Comparison of ENCODE assay signal across 24 cellular contexts in genomic region chr1:84379781-84380180, GRCh38. TPM values are rescaled to one million over a fixed set of nuclear protein-coding genes. Genes with fewer than 3 reads are reported as not detected.
"Had no signal": no experiment of that assay in that cellular context is flagged by ENCODE, and none has a peak within 500 bp of the region (broad histone marks: within the 10 kb centered on the region; RNA-seq: fewer than 3 reads in every experiment).

No MANE protein-coding gene starts in this region.

- H2AFZ ChIP-seq: neural progenitor cell had no signal

- H3K27ac Mint-ChIP-seq: immature natural killer cell; memory B cell; mesothelial cell of epicardium; natural killer cell treated with Interleukin-12 subunit alpha and Interleukin-12 subunit beta and Interleukin-15 and Interleukin-18, amount 100 ng/mL, for 72 hours; neural progenitor cell; progenitor cell of endocrine pancreas; stimulated activated naive B cell treated with anti-CD40 and anti-IgM and Interleukin-4, amounts not matched to agents 10 μg/mL and 1 μg/mL and 100 μg/mL, for 72 hours; stimulated activated naive CD8-positive, alpha-beta T cell treated with anti-CD3 and anti-CD28 coated beads, Interleukin-15, amount 100 ng/mL, for 72 hours had no signal

- H3K4me3 Mint-ChIP-seq: immature natural killer cell; memory B cell; mesothelial cell of epicardium; natural killer cell treated with Interleukin-12 subunit alpha and Interleukin-12 subunit beta and Interleukin-15 and Interleukin-18, amount 100 ng/mL, for 72 hours; neural progenitor cell; stimulated activated naive B cell treated with anti-CD40 and anti-IgM and Interleukin-4, amounts not matched to agents 10 μg/mL and 1 μg/mL and 100 μg/mL, for 72 hours; stimulated activated naive CD8-positive, alpha-beta T cell treated with anti-CD3 and anti-CD28 coated beads, Interleukin-15, amount 100 ng/mL, for 72 hours had no signal

- H3K9me3 Mint-ChIP-seq: immature natural killer cell; memory B cell; mesothelial cell of epicardium; natural killer cell treated with Interleukin-12 subunit alpha and Interleukin-12 subunit beta and Interleukin-15 and Interleukin-18, amount 100 ng/mL, for 72 hours; neural progenitor cell; stimulated activated naive B cell treated with anti-CD40 and anti-IgM and Interleukin-4, amounts not matched to agents 10 μg/mL and 1 μg/mL and 100 μg/mL, for 72 hours; stimulated activated naive CD8-positive, alpha-beta T cell treated with anti-CD3 and anti-CD28 coated beads, Interleukin-15, amount 100 ng/mL, for 72 hours had no signal

- H3K27me3 Mint-ChIP-seq: natural killer cell treated with Interleukin-12 subunit alpha and Interleukin-12 subunit beta and Interleukin-15 and Interleukin-18, amount 100 ng/mL, for 72 hours; progenitor cell of endocrine pancreas; stimulated activated naive CD8-positive, alpha-beta T cell treated with anti-CD3 and anti-CD28 coated beads, Interleukin-15, amount 100 ng/mL, for 72 hours had no signal

- H3K36me3 Mint-ChIP-seq: memory B cell; mesothelial cell of epicardium; natural killer cell treated with Interleukin-12 subunit alpha and Interleukin-12 subunit beta and Interleukin-15 and Interleukin-18, amount 100 ng/mL, for 72 hours; neural progenitor cell; stimulated activated naive B cell treated with anti-CD40 and anti-IgM and Interleukin-4, amounts not matched to agents 10 μg/mL and 1 μg/mL and 100 μg/mL, for 72 hours had no signal

- ATAC-seq: natural killer cell treated with Interleukin-12 subunit alpha and Interleukin-12 subunit beta and Interleukin-15 and Interleukin-18, amount 100 ng/mL, for 72 hours; right lobe of liver; stimulated activated naive B cell treated with anti-CD40 and anti-IgM and Interleukin-4, amounts not matched to agents 10 μg/mL and 1 μg/mL and 100 μg/mL, for 72 hours; stimulated activated naive CD8-positive, alpha-beta T cell treated with anti-CD3 and anti-CD28 coated beads, Interleukin-15, amount 100 ng/mL, for 72 hours had no signal

- H3K27me3 ChIP-seq: esophagus muscularis mucosa, neural progenitor cell, pancreas, right lobe of liver, transverse colon had no signal

- H3K4me3 ChIP-seq: esophagus muscularis mucosa, left ventricle myocardium inferior, lower lobe of right lung, neural progenitor cell, pancreas, right lobe of liver, thoracic aorta, transverse colon had no signal

- H3K9me3 ChIP-seq: esophagus muscularis mucosa, left ventricle myocardium inferior, lower lobe of right lung, pancreas, right lobe of liver, thoracic aorta, transverse colon had no signal

- H3K36me3 ChIP-seq: esophagus muscularis mucosa, left ventricle myocardium inferior, lower lobe of right lung, neural progenitor cell, pancreas, right lobe of liver, thoracic aorta, transverse colon had no signal

- DNase-seq: effector memory CD4-positive, alpha-beta T cell; left ventricle myocardium inferior; lower lobe of right lung; nucleus accumbens; pancreas; right lobe of liver; stimulated activated CD4-positive, alpha-beta T cell treated with anti-CD3 and anti-CD28 coated beads, Interleukin-2, amount 100 ng/mL, for 24 hours; stimulated activated CD4-positive, alpha-beta T cell treated with anti-CD3 and anti-CD28 coated beads, Interleukin-4, amount 100 ng/mL, for 4 hours; stimulated activated naive B cell treated with anti-CD40 and anti-IgM and Interleukin-4, amounts not matched to agents 10 μg/mL and 1 μg/mL and 100 μg/mL, for 72 hours; stimulated activated naive CD8-positive, alpha-beta T cell treated with anti-CD3 and anti-CD28 coated beads, Interleukin-15, amount 100 ng/mL, for 72 hours; transverse colon had no signal

- H3K27ac ChIP-seq: epithelial cell of prostate, esophagus muscularis mucosa, left ventricle myocardium inferior, lower lobe of right lung, neural progenitor cell, pancreas, right lobe of liver, thoracic aorta, transverse colon had no signal

- H3K4me1 Mint-ChIP-seq: immature natural killer cell; memory B cell; neural progenitor cell; stimulated activated naive B cell treated with anti-CD40 and anti-IgM and Interleukin-4, amounts not matched to agents 10 μg/mL and 1 μg/mL and 100 μg/mL, for 72 hours; stimulated activated naive CD8-positive, alpha-beta T cell treated with anti-CD3 and anti-CD28 coated beads, Interleukin-15, amount 100 ng/mL, for 72 hours had no signal

- H3K4me2 ChIP-seq: neural progenitor cell had no signal

- H3K4me1 ChIP-seq: lower lobe of right lung, neural progenitor cell, pancreas, right lobe of liver, transverse colon had no signal

- H3K9ac ChIP-seq: neural progenitor cell had no signal

RNA-seq across cellular contexts. Expression of gene DNASE2B, which starts 18.5 kb away (rescaled TPM):
- total RNA-seq: left ventricle myocardium inferior; mesothelial cell of epicardium; myocyte; natural killer cell treated with Interleukin-12 subunit alpha and Interleukin-12 subunit beta and Interleukin-15 and Interleukin-18, amount 100 ng/mL, for 72 hours; renal cortical epithelial cell; skeletal muscle tissue; thoracic aorta had no signal
- polyA plus RNA-seq: immature natural killer cell, keratinocyte had no signal
